33 cellular contexts compared by ENCODE assay signal in genomic region chr5:32934529-32934928, GRCh38.
"Had no signal": no experiment of that assay in that cellular context is flagged by ENCODE, and none has a peak within 500 bp of the region (broad histone marks: within the 10 kb centered on the region; RNA-seq: fewer than 3 reads in every experiment).

No MANE protein-coding gene starts in this region.

- H3K36me3 ChIP-seq: brain microvascular endothelial cell, SJCRH30 had no signal

- H3K27me3 ChIP-seq: brain microvascular endothelial cell, SJCRH30 had no signal

- H3K36me3 Mint-ChIP-seq: activated CD4-positive, alpha-beta memory T cell treated with anti-CD3 and anti-CD28 coated beads for 36 hours; activated naive CD8-positive, alpha-beta T cell treated with anti-CD3 and anti-CD28 coated beads for 36 hours had no signal

- H3K4me1 Mint-ChIP-seq: activated B cell treated with CpG ODN at 0.5 μM for 24 hours; activated naive CD8-positive, alpha-beta T cell treated with anti-CD3 and anti-CD28 coated beads for 36 hours; central memory CD8-positive, alpha-beta T cell had no signal

- H3K27ac Mint-ChIP-seq: activated B cell treated with CpG ODN at 0.5 μM for 24 hours; activated CD4-positive, alpha-beta memory T cell treated with anti-CD3 and anti-CD28 coated beads for 36 hours; activated naive CD8-positive, alpha-beta T cell treated with anti-CD3 and anti-CD28 coated beads for 36 hours had no signal

- H3K27me3 Mint-ChIP-seq: activated B cell treated with CpG ODN at 0.5 μM for 24 hours; activated CD4-positive, alpha-beta memory T cell treated with anti-CD3 and anti-CD28 coated beads for 36 hours; activated naive CD8-positive, alpha-beta T cell treated with anti-CD3 and anti-CD28 coated beads for 36 hours; central memory CD8-positive, alpha-beta T cell had no signal

- H3K9me3 ChIP-seq: SJCRH30 had no signal

- DNase-seq: activated B cell treated with CpG ODN at 0.5 μM for 24 hours; activated CD4-positive, alpha-beta memory T cell treated with anti-CD3 and anti-CD28 coated beads for 36 hours; activated CD4-positive, alpha-beta T cell treated with anti-CD3 and anti-CD28 coated beads for 4 hours; activated CD4-positive, alpha-beta T cell treated with anti-CD3 and anti-CD28 coated beads, Interleukin-2, amount 50 U/mL, for 1 hour; activated CD4-positive, CD25-positive, alpha-beta regulatory T cell treated with anti-CD3 and anti-CD28 coated beads, Interleukin-2, amount 50 U/mL, for 72 hours; activated CD8-positive, alpha-beta memory T cell treated with anti-CD3 and anti-CD28 coated beads, Interleukin-2, amount 50 U/mL, for 4 hours; activated effector memory CD4-positive, alpha-beta T cell treated with anti-CD3 and anti-CD28 coated beads, Interleukin-2, amount 50 U/mL, for 16 hours; activated naive CD4-positive, alpha-beta T cell; activated naive CD4-positive, alpha-beta T cell treated with anti-CD3 and anti-CD28 coated beads, Interleukin-2, amount 50 U/mL, for 16 hours; activated naive CD8-positive, alpha-beta T cell treated with anti-CD3 and anti-CD28 coated beads for 36 hours; activated T-cell treated with anti-CD3 and anti-CD28 coated beads for 4 hours; activated T-cell treated with anti-CD3 and anti-CD28 coated beads, Interleukin-2, amount 50 U/mL, for 4 hours; amniotic stem cell; aorta; brain microvascular endothelial cell; Kasumi-1; KG1; NCI-H1105; NCI-H1417 treated with DMSO at 0.1 percent for 48 hours; NCI-H2081 treated with DMSO at 0.1 percent for 48 hours; NCI-H226; NCI-H446 treated with DMSO at 0.1 percent for 48 hours; NCI-H524 treated with DMSO at 0.1 percent for 48 hours; SHP77; SJCRH30; SW 1271; T-helper 1 cell; T-helper 2 cell; T-helper 9 cell had no signal

- ATAC-seq: activated T-cell treated with anti-CD3 and anti-CD28 coated beads, Interleukin-2, amount 50 U/mL, for 4 hours; Panc1 had no signal

- H3K9me3 Mint-ChIP-seq: activated B cell treated with CpG ODN at 0.5 μM for 24 hours had no signal

- H3K4me1 ChIP-seq: SJCRH30 had no signal

- H3K4me3 ChIP-seq: SJCRH30, SK-N-MC had no signal

- H3K4me3 Mint-ChIP-seq: activated B cell treated with CpG ODN at 0.5 μM for 24 hours; activated CD4-positive, alpha-beta memory T cell treated with anti-CD3 and anti-CD28 coated beads for 36 hours; activated naive CD8-positive, alpha-beta T cell treated with anti-CD3 and anti-CD28 coated beads for 36 hours; activated T-cell treated with anti-CD3 and anti-CD28 coated beads, Interleukin-2, amount 50 U/mL, for 4 hours; central memory CD8-positive, alpha-beta T cell had no signal

- H3K27ac ChIP-seq: brain microvascular endothelial cell, SJCRH30, SK-N-MC, VCaP had no signal
